In genomic region chr13:77733674-77734073, GRCh38 we compare ENCODE assay signal across 14 cellular contexts.
"Had no signal": no experiment of that assay in that cellular context is flagged by ENCODE, and none has a peak within 500 bp of the region (broad histone marks: within the 10 kb centered on the region; RNA-seq: fewer than 3 reads in every experiment).

No MANE protein-coding gene starts in this region.

- H3K36me3 ChIP-seq: cardiac muscle cell, stomach, tibial artery, uterus had no signal

- H3K4me3 Mint-ChIP-seq: activated CD4-positive, alpha-beta memory T cell treated with anti-CD3 and anti-CD28 coated beads, Interleukin-2, amount 10 ng/mL, durations not matched to agents 7 days and 5 days; activated T-cell treated with anti-CD3 and anti-CD28 coated beads, Interleukin-2, amount 50 U/mL, for 72 hours; naive thymus-derived CD4-positive, alpha-beta T cell had no signal

- H3K27ac Mint-ChIP-seq: activated CD4-positive, alpha-beta memory T cell treated with anti-CD3 and anti-CD28 coated beads, Interleukin-2, amount 10 ng/mL, durations not matched to agents 7 days and 5 days; activated T-cell treated with anti-CD3 and anti-CD28 coated beads, Interleukin-2, amount 50 U/mL, for 72 hours; naive thymus-derived CD4-positive, alpha-beta T cell had no signal

- DNase-seq: activated CD4-positive, alpha-beta memory T cell treated with anti-CD3 and anti-CD28 coated beads, Interleukin-2, amount 10 ng/mL, durations not matched to agents 7 days and 5 days; activated naive CD4-positive, alpha-beta T cell; activated T-cell treated with anti-CD3 and anti-CD28 coated beads, Interleukin-2, amount 50 U/mL, for 72 hours; hypothalamus; left cardiac atrium; naive thymus-derived CD4-positive, alpha-beta T cell; retina; stomach; T1000; tibial artery; uterus had no signal

- H3K27me3 Mint-ChIP-seq: activated CD4-positive, alpha-beta memory T cell treated with anti-CD3 and anti-CD28 coated beads, Interleukin-2, amount 10 ng/mL, durations not matched to agents 7 days and 5 days; naive thymus-derived CD4-positive, alpha-beta T cell had no signal

- H3K9me3 ChIP-seq: stomach, tibial artery, uterus had no signal

- H3K27me3 ChIP-seq: cardiac muscle cell, stomach, tibial artery, uterus had no signal

- ATAC-seq: activated T-cell treated with anti-CD3 and anti-CD28 coated beads, Interleukin-2, amount 50 U/mL, for 72 hours; left cardiac atrium; naive thymus-derived CD4-positive, alpha-beta T cell had no signal

- H3K9me3 Mint-ChIP-seq: activated CD4-positive, alpha-beta memory T cell treated with anti-CD3 and anti-CD28 coated beads, Interleukin-2, amount 10 ng/mL, durations not matched to agents 7 days and 5 days; activated T-cell treated with anti-CD3 and anti-CD28 coated beads, Interleukin-2, amount 50 U/mL, for 72 hours; naive thymus-derived CD4-positive, alpha-beta T cell had no signal

- H3K4me3 ChIP-seq: cardiac muscle cell, lung, stomach, tibial artery, uterus had no signal

- H3K4me1 ChIP-seq: parathyroid adenoma, uterus had no signal

- H3K27ac ChIP-seq: cardiac muscle cell, parathyroid adenoma, stomach, tibial artery, uterus had no signal
